1 cellular context compared by ENCODE assay signal in the genomic region with DNA sequence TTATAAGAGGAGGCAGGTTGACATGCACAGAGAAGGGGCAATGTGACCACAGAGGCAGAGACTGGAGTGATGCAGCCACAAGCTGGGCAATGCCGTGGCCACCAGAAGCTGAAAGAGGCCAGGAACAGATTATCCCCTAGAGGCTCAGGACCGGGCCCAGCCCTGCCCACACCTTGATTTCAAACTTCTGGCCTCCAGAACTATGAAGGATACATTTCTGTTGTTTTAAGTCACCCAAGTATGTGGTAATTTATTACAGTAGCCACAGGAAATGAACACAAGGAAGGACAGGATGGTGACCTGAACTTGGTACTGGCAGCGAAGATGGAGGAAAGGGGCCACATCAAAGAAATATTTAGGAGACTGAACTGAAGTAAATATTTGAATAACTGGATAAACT.
TF ChIP-seq lines count a peak whose summit lies in the region.

No MANE protein-coding gene starts in this region.

TF ChIP-seq in HepG2, 621 proteins besides CTCF, POLR2A, EP300 and RAD21 (continued from another document and continues in another):
- TF ChIP-seq, protein P1, sequence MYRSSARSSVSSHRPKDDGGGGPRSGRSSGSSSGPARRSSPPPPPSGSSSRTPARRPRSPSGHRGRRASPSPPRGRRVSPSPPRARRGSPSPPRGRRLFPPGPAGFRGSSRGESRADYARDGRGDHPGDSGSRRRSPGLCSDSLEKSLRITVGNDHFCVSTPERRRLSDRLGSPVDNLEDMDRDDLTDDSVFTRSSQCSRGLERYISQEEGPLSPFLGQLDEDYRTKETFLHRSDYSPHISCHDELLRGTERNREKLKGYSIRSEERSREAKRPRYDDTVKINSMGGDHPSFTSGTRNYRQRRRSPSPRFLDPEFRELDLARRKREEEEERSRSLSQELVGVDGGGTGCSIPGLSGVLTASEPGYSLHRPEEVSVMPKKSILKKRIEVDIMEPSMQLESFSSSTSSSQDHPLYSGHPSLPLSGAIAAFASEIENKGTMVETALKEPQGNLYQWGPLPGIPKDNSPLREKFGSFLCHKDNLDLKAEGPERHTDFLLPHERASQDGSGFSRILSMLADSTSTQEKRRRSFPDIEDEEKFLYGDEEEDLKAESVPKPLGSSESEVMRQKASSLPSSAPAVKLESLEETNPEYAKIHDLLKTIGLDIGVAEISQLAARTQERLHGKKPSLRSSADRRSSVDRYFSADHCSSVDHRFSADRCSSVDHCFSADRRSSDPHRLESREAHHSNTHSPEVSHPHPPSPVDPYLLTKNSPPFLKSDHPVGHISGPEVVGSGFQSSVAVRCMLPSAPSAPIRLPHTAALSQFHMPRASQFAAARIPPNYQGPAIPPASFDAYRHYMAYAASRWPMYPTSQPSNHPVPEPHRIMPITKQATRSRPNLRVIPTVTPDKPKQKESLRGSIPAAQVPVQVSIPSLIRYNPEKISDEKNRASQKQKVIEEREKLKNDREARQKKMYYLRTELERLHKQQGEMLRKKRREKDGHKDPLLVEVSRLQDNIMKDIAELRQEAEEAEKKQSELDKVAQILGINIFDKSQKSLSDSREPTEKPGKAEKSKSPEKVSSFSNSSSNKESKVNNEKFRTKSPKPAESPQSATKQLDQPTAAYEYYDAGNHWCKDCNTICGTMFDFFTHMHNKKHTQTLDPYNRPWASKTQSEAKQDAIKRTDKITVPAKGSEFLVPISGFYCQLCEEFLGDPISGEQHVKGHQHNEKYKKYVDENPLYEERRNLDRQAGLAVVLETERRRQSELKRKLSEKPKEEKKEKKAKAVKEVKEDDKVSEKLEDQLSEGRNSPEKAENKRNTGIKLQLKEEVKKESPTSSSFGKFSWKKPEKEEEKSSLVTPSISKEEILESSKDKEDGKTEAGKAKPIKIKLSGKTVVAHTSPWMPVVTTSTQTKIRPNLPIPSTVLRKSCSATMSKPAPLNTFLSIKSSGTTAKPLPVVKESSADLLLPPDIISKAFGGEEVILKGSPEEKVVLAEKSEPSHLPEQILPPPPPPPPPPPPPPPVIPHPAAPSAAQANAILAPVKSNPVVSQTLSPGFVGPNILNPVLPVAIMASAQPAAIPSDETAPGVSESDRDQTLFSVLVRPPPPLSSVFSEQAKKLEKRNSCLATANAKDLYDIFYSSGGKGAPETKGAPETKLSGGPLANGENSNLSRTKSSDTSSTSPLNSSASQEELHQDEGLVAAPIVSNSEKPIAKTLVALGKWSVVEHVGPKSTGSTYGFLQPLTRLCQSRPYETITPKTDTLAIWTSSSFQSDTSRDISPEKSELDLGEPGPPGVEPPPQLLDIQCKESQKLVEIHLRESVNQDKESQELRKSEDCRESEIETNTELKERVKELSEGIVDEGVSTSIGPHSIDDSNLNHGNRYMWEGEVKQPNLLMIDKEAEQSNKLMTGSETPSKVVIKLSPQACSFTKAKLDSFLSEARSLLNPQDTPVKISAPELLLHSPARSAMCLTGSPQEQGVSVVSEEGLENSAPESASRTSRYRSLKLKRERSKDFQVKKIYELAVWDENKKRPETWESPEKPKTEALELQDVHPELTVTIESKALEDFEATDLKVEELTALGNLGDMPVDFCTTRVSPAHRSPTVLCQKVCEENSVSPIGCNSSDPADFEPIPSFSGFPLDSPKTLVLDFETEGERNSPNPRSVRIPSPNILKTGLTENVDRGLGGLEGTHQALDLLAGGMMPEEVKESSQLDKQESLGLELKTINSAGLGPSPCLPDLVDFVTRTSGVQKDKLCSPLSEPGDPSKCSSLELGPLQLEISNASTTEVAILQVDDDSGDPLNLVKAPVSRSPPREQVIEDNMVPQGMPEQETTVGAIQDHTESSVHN (CRISPR knock-in tag; IDR thresholded peaks at IDR 0.05), result no peak
- TF ChIP-seq TBL1XR1 (IDR thresholded peaks at IDR 0.05; ENCODE audit: borderline replicate concordance, low read length, partially characterized antibody) (peak; percentile 32), SOX6 (IDR thresholded peaks at IDR 0.05) (no peak), SOX6 (CRISPR knock-in tag; IDR thresholded peaks at IDR 0.05) (0 out of 2 replicates have a peak, but pooled peaks have one; percentile 27), CREM (IDR thresholded peaks at IDR 0.05) (peak; percentile 44; the same call in 1 of the 2 replicates), CREM (CRISPR knock-in tag; IDR thresholded peaks at IDR 0.05) (no peak), NR3C1 (CRISPR knock-in tag; IDR thresholded peaks at IDR 0.05) (no peak), BRCA1 (CRISPR knock-in tag; IDR thresholded peaks at IDR 0.05) (no peak), HMG20A (CRISPR knock-in tag; IDR thresholded peaks at IDR 0.05; ENCODE audit: borderline replicate concordance) (peak; percentile 33; the same call in 1 of the 2 replicates), SP5 (CRISPR knock-in tag; IDR thresholded peaks at IDR 0.05; ENCODE audit: borderline replicate concordance, low read depth) (0 out of 2 replicates have a peak, but pooled peaks have one; percentile 19), HDAC2 (CRISPR knock-in tag; IDR thresholded peaks at IDR 0.05) (peak; percentile 28; the same call in 1 of the 2 replicates), SMAD3 (CRISPR knock-in tag; IDR thresholded peaks at IDR 0.05) (no peak), ETV5 (CRISPR knock-in tag; IDR thresholded peaks at IDR 0.05; ENCODE audit: borderline replicate concordance) (peak; percentile 77; the same call in 1 of the 2 replicates), ELF3 (CRISPR knock-in tag; IDR thresholded peaks at IDR 0.05) (peak; percentile 51), SOX5 (CRISPR knock-in tag; IDR thresholded peaks at IDR 0.05; ENCODE audit: borderline replicate concordance) (peak; percentile 37; the same call in 1 of the 2 replicates), FOXP1 (IDR thresholded peaks at IDR 0.05) (no peak), FOXP1 (CRISPR knock-in tag; IDR thresholded peaks at IDR 0.05) (peak; percentile 25; the same call in 1 of the 2 replicates), HNF4A (CRISPR knock-in tag; IDR thresholded peaks at IDR 0.05) (0 out of 2 replicates have a peak, but pooled peaks have one; percentile 4), CEBPG (CRISPR knock-in tag; IDR thresholded peaks at IDR 0.05) (peak; percentile 42; the same call in 1 of the 2 replicates), GABPB1 (CRISPR knock-in tag; IDR thresholded peaks at IDR 0.05) (no peak), ZNF589 (CRISPR knock-in tag; conservative IDR thresholded peaks at IDR 0.05) (no peak)
- TF ChIP-seq, protein P2, sequence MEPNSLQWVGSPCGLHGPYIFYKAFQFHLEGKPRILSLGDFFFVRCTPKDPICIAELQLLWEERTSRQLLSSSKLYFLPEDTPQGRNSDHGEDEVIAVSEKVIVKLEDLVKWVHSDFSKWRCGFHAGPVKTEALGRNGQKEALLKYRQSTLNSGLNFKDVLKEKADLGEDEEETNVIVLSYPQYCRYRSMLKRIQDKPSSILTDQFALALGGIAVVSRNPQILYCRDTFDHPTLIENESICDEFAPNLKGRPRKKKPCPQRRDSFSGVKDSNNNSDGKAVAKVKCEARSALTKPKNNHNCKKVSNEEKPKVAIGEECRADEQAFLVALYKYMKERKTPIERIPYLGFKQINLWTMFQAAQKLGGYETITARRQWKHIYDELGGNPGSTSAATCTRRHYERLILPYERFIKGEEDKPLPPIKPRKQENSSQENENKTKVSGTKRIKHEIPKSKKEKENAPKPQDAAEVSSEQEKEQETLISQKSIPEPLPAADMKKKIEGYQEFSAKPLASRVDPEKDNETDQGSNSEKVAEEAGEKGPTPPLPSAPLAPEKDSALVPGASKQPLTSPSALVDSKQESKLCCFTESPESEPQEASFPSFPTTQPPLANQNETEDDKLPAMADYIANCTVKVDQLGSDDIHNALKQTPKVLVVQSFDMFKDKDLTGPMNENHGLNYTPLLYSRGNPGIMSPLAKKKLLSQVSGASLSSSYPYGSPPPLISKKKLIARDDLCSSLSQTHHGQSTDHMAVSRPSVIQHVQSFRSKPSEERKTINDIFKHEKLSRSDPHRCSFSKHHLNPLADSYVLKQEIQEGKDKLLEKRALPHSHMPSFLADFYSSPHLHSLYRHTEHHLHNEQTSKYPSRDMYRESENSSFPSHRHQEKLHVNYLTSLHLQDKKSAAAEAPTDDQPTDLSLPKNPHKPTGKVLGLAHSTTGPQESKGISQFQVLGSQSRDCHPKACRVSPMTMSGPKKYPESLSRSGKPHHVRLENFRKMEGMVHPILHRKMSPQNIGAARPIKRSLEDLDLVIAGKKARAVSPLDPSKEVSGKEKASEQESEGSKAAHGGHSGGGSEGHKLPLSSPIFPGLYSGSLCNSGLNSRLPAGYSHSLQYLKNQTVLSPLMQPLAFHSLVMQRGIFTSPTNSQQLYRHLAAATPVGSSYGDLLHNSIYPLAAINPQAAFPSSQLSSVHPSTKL (CRISPR knock-in tag; IDR thresholded peaks at IDR 0.05), result peak; percentile 58
- TF ChIP-seq, protein P3, sequence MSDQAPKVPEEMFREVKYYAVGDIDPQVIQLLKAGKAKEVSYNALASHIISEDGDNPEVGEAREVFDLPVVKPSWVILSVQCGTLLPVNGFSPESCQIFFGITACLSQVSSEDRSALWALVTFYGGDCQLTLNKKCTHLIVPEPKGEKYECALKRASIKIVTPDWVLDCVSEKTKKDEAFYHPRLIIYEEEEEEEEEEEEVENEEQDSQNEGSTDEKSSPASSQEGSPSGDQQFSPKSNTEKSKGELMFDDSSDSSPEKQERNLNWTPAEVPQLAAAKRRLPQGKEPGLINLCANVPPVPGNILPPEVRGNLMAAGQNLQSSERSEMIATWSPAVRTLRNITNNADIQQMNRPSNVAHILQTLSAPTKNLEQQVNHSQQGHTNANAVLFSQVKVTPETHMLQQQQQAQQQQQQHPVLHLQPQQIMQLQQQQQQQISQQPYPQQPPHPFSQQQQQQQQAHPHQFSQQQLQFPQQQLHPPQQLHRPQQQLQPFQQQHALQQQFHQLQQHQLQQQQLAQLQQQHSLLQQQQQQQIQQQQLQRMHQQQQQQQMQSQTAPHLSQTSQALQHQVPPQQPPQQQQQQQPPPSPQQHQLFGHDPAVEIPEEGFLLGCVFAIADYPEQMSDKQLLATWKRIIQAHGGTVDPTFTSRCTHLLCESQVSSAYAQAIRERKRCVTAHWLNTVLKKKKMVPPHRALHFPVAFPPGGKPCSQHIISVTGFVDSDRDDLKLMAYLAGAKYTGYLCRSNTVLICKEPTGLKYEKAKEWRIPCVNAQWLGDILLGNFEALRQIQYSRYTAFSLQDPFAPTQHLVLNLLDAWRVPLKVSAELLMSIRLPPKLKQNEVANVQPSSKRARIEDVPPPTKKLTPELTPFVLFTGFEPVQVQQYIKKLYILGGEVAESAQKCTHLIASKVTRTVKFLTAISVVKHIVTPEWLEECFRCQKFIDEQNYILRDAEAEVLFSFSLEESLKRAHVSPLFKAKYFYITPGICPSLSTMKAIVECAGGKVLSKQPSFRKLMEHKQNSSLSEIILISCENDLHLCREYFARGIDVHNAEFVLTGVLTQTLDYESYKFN (CRISPR knock-in tag; conservative IDR thresholded peaks at IDR 0.05), result peak; percentile 56
- TF ChIP-seq, protein P4, sequence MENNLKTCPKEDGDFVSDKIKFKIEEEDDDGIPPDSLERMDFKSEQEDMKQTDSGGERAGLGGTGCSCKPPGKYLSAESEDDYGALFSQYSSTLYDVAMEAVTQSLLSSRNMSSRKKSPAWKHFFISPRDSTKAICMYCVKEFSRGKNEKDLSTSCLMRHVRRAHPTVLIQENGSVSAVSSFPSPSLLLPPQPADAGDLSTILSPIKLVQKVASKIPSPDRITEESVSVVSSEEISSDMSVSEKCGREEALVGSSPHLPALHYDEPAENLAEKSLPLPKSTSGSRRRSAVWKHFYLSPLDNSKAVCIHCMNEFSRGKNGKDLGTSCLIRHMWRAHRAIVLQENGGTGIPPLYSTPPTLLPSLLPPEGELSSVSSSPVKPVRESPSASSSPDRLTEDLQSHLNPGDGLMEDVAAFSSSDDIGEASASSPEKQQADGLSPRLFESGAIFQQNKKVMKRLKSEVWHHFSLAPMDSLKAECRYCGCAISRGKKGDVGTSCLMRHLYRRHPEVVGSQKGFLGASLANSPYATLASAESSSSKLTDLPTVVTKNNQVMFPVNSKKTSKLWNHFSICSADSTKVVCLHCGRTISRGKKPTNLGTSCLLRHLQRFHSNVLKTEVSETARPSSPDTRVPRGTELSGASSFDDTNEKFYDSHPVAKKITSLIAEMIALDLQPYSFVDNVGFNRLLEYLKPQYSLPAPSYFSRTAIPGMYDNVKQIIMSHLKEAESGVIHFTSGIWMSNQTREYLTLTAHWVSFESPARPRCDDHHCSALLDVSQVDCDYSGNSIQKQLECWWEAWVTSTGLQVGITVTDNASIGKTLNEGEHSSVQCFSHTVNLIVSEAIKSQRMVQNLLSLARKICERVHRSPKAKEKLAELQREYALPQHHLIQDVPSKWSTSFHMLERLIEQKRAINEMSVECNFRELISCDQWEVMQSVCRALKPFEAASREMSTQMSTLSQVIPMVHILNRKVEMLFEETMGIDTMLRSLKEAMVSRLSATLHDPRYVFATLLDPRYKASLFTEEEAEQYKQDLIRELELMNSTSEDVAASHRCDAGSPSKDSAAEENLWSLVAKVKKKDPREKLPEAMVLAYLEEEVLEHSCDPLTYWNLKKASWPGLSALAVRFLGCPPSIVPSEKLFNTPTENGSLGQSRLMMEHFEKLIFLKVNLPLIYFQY (CRISPR knock-in tag; IDR thresholded peaks at IDR 0.05; ENCODE audit: borderline replicate concordance), result no peak
- TF ChIP-seq, protein P5, sequence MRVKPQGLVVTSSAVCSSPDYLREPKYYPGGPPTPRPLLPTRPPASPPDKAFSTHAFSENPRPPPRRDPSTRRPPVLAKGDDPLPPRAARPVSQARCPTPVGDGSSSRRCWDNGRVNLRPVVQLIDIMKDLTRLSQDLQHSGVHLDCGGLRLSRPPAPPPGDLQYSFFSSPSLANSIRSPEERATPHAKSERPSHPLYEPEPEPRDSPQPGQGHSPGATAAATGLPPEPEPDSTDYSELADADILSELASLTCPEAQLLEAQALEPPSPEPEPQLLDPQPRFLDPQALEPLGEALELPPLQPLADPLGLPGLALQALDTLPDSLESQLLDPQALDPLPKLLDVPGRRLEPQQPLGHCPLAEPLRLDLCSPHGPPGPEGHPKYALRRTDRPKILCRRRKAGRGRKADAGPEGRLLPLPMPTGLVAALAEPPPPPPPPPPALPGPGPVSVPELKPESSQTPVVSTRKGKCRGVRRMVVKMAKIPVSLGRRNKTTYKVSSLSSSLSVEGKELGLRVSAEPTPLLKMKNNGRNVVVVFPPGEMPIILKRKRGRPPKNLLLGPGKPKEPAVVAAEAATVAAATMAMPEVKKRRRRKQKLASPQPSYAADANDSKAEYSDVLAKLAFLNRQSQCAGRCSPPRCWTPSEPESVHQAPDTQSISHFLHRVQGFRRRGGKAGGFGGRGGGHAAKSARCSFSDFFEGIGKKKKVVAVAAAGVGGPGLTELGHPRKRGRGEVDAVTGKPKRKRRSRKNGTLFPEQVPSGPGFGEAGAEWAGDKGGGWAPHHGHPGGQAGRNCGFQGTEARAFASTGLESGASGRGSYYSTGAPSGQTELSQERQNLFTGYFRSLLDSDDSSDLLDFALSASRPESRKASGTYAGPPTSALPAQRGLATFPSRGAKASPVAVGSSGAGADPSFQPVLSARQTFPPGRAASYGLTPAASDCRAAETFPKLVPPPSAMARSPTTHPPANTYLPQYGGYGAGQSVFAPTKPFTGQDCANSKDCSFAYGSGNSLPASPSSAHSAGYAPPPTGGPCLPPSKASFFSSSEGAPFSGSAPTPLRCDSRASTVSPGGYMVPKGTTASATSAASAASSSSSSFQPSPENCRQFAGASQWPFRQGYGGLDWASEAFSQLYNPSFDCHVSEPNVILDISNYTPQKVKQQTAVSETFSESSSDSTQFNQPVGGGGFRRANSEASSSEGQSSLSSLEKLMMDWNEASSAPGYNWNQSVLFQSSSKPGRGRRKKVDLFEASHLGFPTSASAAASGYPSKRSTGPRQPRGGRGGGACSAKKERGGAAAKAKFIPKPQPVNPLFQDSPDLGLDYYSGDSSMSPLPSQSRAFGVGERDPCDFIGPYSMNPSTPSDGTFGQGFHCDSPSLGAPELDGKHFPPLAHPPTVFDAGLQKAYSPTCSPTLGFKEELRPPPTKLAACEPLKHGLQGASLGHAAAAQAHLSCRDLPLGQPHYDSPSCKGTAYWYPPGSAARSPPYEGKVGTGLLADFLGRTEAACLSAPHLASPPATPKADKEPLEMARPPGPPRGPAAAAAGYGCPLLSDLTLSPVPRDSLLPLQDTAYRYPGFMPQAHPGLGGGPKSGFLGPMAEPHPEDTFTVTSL (CRISPR knock-in tag; IDR thresholded peaks at IDR 0.05; ENCODE audit: borderline replicate concordance), result peak; percentile 33; the same call in 1 of the 2 replicates
